Comparison of ENCODE assay signal across 8 cellular contexts in genomic region chr11:105793092-105793491, GRCh38.
"Had no signal": no experiment of that assay in that cellular context is flagged by ENCODE, and none has a peak within 500 bp of the region (broad histone marks: within the 10 kb centered on the region; RNA-seq: fewer than 3 reads in every experiment).

No MANE protein-coding gene starts in this region.

- H3K4me2 ChIP-seq: KMS-11 had no signal

- H3K4me3 ChIP-seq: K562 had no signal

- H3K36me3 Mint-ChIP-seq: IgD-negative memory B cell had no signal

- DNase-seq: IMR-90, KBM-7, KG1 had no signal

- ATAC-seq: HepG2, K562 had no signal

- H3K4me1 Mint-ChIP-seq: IgD-negative memory B cell had no signal

- H3K27ac ChIP-seq: HL-60, KMS-11 had no signal

- H3K9me3 Mint-ChIP-seq: IgD-negative memory B cell had no signal

- H3K4me3 Mint-ChIP-seq: IgD-negative memory B cell had no signal

- H3K9ac ChIP-seq: KMS-11 had no signal

- H3K27ac Mint-ChIP-seq: IgD-negative memory B cell had no signal

- H3K27me3 Mint-ChIP-seq: IgD-negative memory B cell had no signal
